1 cellular context compared by ENCODE assay signal in genomic region chr14:89171168-89171567, GRCh38.
TF ChIP-seq lines count a peak whose summit lies in the region.

No MANE protein-coding gene starts in this region.

TF ChIP-seq in HepG2, 621 proteins besides CTCF, POLR2A, EP300 and RAD21 (continued from another document):
- TF ChIP-seq HOXA9 (CRISPR knock-in tag; IDR thresholded peaks at IDR 0.05; ENCODE audit: borderline replicate concordance) (no peak), ZNF879 (CRISPR knock-in tag; IDR thresholded peaks at IDR 0.05) (no peak), ZBTB34 (CRISPR knock-in tag; IDR thresholded peaks at IDR 0.05) (no peak), HHEX (CRISPR knock-in tag; IDR thresholded peaks at IDR 0.05) (no peak), NR2F6 (IDR thresholded peaks at IDR 0.05) (no peak), NR2F6 (CRISPR knock-in tag; IDR thresholded peaks at IDR 0.05) (no peak), SAP130 (CRISPR knock-in tag; IDR thresholded peaks at IDR 0.05; ENCODE audit: low read depth) (no peak), RFX1 (IDR thresholded peaks at IDR 0.05) (no peak), RXRA (CRISPR knock-in tag; IDR thresholded peaks at IDR 0.05) (no peak), FOXP1 (IDR thresholded peaks at IDR 0.05) (no peak), FOXP1 (CRISPR knock-in tag; IDR thresholded peaks at IDR 0.05) (no peak), NCOR1 (IDR thresholded peaks at IDR 0.05; ENCODE audit: borderline replicate concordance, low read length) (no peak), ZNF589 (CRISPR knock-in tag; conservative IDR thresholded peaks at IDR 0.05) (no peak), ZKSCAN5 (CRISPR knock-in tag; IDR thresholded peaks at IDR 0.05) (no peak), ZNF468 (CRISPR knock-in tag; IDR thresholded peaks at IDR 0.05) (no peak), YEATS4 (CRISPR knock-in tag; IDR thresholded peaks at IDR 0.05; ENCODE audit: borderline replicate concordance) (no peak), ARID5B (CRISPR knock-in tag; IDR thresholded peaks at IDR 0.05) (0 out of 2 replicates have a peak, but pooled peaks have one; percentile 15), FOXO1 (CRISPR knock-in tag; IDR thresholded peaks at IDR 0.05) (no peak), SKI (IDR thresholded peaks at IDR 0.05; ENCODE audit: partially characterized antibody) (no peak), ZNF614 (CRISPR knock-in tag; IDR thresholded peaks at IDR 0.05; ENCODE audit: borderline replicate concordance) (no peak), ZNF17 (CRISPR knock-in tag; IDR thresholded peaks at IDR 0.05) (no peak), GTF3A (CRISPR knock-in tag; conservative IDR thresholded peaks at IDR 0.05) (no peak), ATF5 (CRISPR knock-in tag; IDR thresholded peaks at IDR 0.05; ENCODE audit: low read depth) (no peak), TCF7 (IDR thresholded peaks at IDR 0.05; ENCODE audit: low read depth) (peak; percentile 12; the same call in 1 of the 2 replicates), IRF2 (CRISPR knock-in tag; IDR thresholded peaks at IDR 0.05) (no peak), ZNF674 (CRISPR knock-in tag; IDR thresholded peaks at IDR 0.05; ENCODE audit: low read depth) (no peak), CEBPB (IDR thresholded peaks at IDR 0.05; ENCODE audit: borderline replicate concordance, low read depth, low read length) (peak; percentile 68; the same call in 1 of the 2 replicates), ZNF629 (CRISPR knock-in tag; conservative IDR thresholded peaks at IDR 0.05) (no peak), BCL6 (CRISPR knock-in tag; IDR thresholded peaks at IDR 0.05) (0 out of 2 replicates have a peak, but pooled peaks have one; percentile 17), NCOA2 (CRISPR knock-in tag; IDR thresholded peaks at IDR 0.05) (0 out of 2 replicates have a peak, but pooled peaks have one; percentile 29), TEAD3 (CRISPR knock-in tag; optimal IDR thresholded peaks at IDR 0.05; ENCODE audit: borderline replicate concordance) (no peak), CEBPG (CRISPR knock-in tag; IDR thresholded peaks at IDR 0.05) (peak; percentile 72), ZNF768 (CRISPR knock-in tag; IDR thresholded peaks at IDR 0.05) (no peak), ZBTB21 (CRISPR knock-in tag; IDR thresholded peaks at IDR 0.05) (no peak), BRD4 (CRISPR knock-in tag; IDR thresholded peaks at IDR 0.05) (no peak), ZNF562 (CRISPR knock-in tag; IDR thresholded peaks at IDR 0.05; ENCODE audit: borderline replicate concordance) (no peak), SETDB1 (CRISPR knock-in tag; IDR thresholded peaks at IDR 0.05; ENCODE audit: borderline replicate concordance) (no peak), THAP9 (CRISPR knock-in tag; IDR thresholded peaks at IDR 0.05; ENCODE audit: borderline replicate concordance) (no peak), GPBP1L1 (CRISPR knock-in tag; IDR thresholded peaks at IDR 0.05) (no peak), PHF5A (CRISPR knock-in tag; IDR thresholded peaks at IDR 0.05; ENCODE audit: low read depth, unreplicated experiment) (no peak), THAP11 (CRISPR knock-in tag; IDR thresholded peaks at IDR 0.05) (0 out of 2 replicates have a peak, but pooled peaks have one; percentile 15), NFE2 (CRISPR knock-in tag; IDR thresholded peaks at IDR 0.05) (no peak), ONECUT2 (CRISPR knock-in tag; IDR thresholded peaks at IDR 0.05) (0 out of 2 replicates have a peak, but pooled peaks have one; percentile 37), ZBTB43 (CRISPR knock-in tag; conservative IDR thresholded peaks at IDR 0.05) (no peak), ATF4 (CRISPR knock-in tag; IDR thresholded peaks at IDR 0.05) (peak in 1 of 2 experiments; percentile 36; a peak in 1 of 4 replicates), MEIS2 (CRISPR knock-in tag; IDR thresholded peaks at IDR 0.05) (no peak)
- TF ChIP-seq, protein P1, sequence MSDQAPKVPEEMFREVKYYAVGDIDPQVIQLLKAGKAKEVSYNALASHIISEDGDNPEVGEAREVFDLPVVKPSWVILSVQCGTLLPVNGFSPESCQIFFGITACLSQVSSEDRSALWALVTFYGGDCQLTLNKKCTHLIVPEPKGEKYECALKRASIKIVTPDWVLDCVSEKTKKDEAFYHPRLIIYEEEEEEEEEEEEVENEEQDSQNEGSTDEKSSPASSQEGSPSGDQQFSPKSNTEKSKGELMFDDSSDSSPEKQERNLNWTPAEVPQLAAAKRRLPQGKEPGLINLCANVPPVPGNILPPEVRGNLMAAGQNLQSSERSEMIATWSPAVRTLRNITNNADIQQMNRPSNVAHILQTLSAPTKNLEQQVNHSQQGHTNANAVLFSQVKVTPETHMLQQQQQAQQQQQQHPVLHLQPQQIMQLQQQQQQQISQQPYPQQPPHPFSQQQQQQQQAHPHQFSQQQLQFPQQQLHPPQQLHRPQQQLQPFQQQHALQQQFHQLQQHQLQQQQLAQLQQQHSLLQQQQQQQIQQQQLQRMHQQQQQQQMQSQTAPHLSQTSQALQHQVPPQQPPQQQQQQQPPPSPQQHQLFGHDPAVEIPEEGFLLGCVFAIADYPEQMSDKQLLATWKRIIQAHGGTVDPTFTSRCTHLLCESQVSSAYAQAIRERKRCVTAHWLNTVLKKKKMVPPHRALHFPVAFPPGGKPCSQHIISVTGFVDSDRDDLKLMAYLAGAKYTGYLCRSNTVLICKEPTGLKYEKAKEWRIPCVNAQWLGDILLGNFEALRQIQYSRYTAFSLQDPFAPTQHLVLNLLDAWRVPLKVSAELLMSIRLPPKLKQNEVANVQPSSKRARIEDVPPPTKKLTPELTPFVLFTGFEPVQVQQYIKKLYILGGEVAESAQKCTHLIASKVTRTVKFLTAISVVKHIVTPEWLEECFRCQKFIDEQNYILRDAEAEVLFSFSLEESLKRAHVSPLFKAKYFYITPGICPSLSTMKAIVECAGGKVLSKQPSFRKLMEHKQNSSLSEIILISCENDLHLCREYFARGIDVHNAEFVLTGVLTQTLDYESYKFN (CRISPR knock-in tag; conservative IDR thresholded peaks at IDR 0.05) = no peak
- TF ChIP-seq, protein P2, sequence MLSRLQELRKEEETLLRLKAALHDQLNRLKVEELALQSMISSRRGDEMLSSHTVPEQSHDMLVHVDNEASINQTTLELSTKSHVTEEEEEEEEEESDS (CRISPR knock-in tag; IDR thresholded peaks at IDR 0.05; ENCODE audit: borderline replicate concordance) = no peak
